In the genomic region with DNA sequence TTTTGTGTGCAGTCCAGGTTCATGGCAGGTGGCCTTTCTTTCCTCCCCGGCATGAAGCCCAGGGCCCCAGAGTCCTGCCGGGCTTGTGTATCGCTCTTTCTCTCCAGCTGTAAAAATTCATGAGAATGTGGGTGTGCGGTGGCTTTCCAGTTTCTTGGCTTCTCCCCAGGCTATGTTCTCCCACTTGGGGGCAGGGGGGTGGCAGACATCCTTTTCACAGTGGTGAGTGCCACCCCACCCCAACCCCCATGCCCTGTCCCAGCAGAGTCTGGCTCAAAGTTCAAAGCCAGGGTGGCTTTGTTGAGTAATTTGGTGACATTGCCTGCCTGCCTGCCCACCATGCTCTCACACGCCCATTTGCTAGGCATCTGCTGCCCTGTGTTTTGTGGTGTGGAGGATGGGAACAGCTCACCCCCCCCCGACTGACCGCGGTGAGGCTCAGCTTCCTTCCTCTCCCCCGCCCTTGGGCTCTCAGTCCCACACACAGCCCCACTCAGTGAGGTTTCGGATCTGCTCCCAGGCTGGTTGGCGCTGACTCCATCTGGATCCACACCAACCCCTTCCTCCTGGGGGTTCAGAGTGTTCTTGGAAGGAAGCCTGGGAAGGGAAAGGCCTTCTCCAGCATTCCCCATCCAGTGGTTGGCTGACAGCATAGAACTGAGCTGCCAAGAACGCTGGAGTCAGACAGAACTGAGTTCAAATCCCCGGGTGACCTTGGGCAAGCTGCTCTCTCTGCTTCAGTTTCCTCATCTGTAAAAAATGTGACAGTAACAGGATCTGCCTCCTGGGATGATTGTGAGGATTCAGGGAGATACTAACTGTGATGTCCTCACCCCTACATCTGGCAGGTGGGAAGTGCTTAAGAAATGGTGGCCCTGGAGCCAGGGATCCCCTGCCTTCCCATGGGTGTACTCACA, we compare ENCODE assay signal across 8 cellular contexts. TPM values are rescaled to one million over a fixed set of nuclear protein-coding genes. Genes with fewer than 3 reads are reported as not detected.
DNase-seq lines count a peak whose midpoint lies in the region; ATAC-seq, FAIRE-seq and TF ChIP-seq lines count a peak whose summit lies in the region.

No MANE protein-coding gene starts in this region.

- H3K27me3 ChIP-seq in K562 (ENCODE audit: control insufficient read depth in 2 of 2, insufficient read depth in 2 of 2, low read length in 2 of 2) (no peaks in the 10 kb centered on the region), iPS-18a (ENCODE audit: control insufficient read depth, insufficient read depth, low read length) (no peaks in the 10 kb centered on the region)

- no peak for FAIRE-seq in K562 (lab: Jason Lieb, UNC)

- TF ChIP-seq EP300 in K562 (IDR thresholded peaks at IDR 0.05; ENCODE audit: low read length), result no peak

- no peak overlapping the region for H2AFZ ChIP-seq in K562 (ENCODE audit: low read depth, low read length)

- no peak overlapping the region for H3K4me2 ChIP-seq in K562 (ENCODE audit: insufficient read depth, low read length)

- in situ Hi-C loops in K562 (cut with MboI), result no loop called here

- no peaks in the 10 kb centered on the region for H3K9me1 ChIP-seq in K562 (ENCODE audit: control insufficient read depth, insufficient read depth, low read length)

- CTCF ChIA-PET in K562 (lab: Yijun Ruan, JAX; ENCODE audit: low intra/inter-chr PET ratio), result no interaction called here

- no peak overlapping the region for H3K4me3 ChIP-seq in K562
- H3K4me3 ChIP-seq in iPS-18a (ENCODE audit: low read length), result peak overlapping the region; percentile 29
- peak overlapping the region; percentile 15 for H3K4me3 ChIP-seq in skeletal muscle cell (ENCODE audit: low read depth, low read length)

- H3K9me3 ChIP-seq in K562 (replicated peaks; ENCODE audit: control insufficient read depth, insufficient read depth, low read depth, low read length) (no peaks in the 10 kb centered on the region), iPS-18a (ENCODE audit: control insufficient read depth, low read depth, low read length) (no peaks in the 10 kb centered on the region)

- POLR2A ChIA-PET in K562 (lab: Yijun Ruan, JAX), result interaction anchor here (0.7 to 0.9 kb wide), 2 partner anchors 8 to 57 kb away, joined by 3 read pairs; no protein-coding TSS in a partner anchor

- H3K4me1 ChIP-seq in K562 (replicated peaks in 1 of 2; ENCODE audit: control insufficient read depth in 2 of 2, insufficient read depth in 2 of 2, low read length in 2 of 2) (peaks cover 17% of the 10 kb centered on the region in 2 experiments; a peak in 4 of 5 replicates), iPS-18a (ENCODE audit: control insufficient read depth, low read depth, low read length) (peaks cover 52% of the 10 kb centered on the region)

- intact Hi-C loops in K562 (cut with micrococcal nuclease), result no loop called here

- no peak for TF ChIP-seq POLR2A in K562 (conservative IDR thresholded peaks at IDR 0.05)

- WGBS in K562 (ENCODE audit: insufficient coverage, low coverage, missing lambda C conversion rate), result 88% methylated on average over 6 of the region's 13 CpGs

- TF ChIP-seq RAD21 in K562 (CRISPR knock-in tag; conservative IDR thresholded peaks at IDR 0.05 in 1 of 2, IDR thresholded peaks at IDR 0.05 in 1 of 2), result no peak

- peak overlapping the region in 1 of 2 experiments; percentile 57; a peak in 1 of 4 replicates for H3K9ac ChIP-seq in K562 (ENCODE audit: insufficient read depth in 1 of 2, low read depth in 2 of 2, low read length in 2 of 2)
- H3K9ac ChIP-seq in iPS-18a (ENCODE audit: low read length), result peak overlapping the region; percentile 14

- DNase-seq in GM03348 (ENCODE audit: low spot score) (peak; percentile 94), MV-4-11 (lab: John Stamatoyannopoulos, UW) (peak; percentile 84), K562 (ENCODE audit: extremely low read depth in 1 of 4, low spot score in 3 of 4) (no peak), skeletal muscle cell (ENCODE audit: low read depth) (peak; percentile 100), NCI-H1436 treated with DMSO at 0.1 percent for 48 hours (lab: John Stamatoyannopoulos, UW) (no peak), HUDEP-2 (lab: John Stamatoyannopoulos, UW; ENCODE audit: unreplicated experiment in 76 of 76) (no peak)

- peaks cover 53% of the 10 kb centered on the region for H3K79me2 ChIP-seq in K562 (ENCODE audit: control insufficient read depth, insufficient read depth, low read length)

- H3K36me3 ChIP-seq in K562 (ENCODE audit: control insufficient read depth, insufficient read depth, low read length), result peaks cover 29% of the 10 kb centered on the region; the same call in 2 of the 3 replicates
- no peaks in the 10 kb centered on the region for H3K36me3 ChIP-seq in iPS-18a (ENCODE audit: control insufficient read depth, low read depth, low read length)

- H3K27ac ChIP-seq in K562 (ENCODE audit: extremely low read depth, low read depth, low read length), result no peak overlapping the region
- H3K27ac ChIP-seq in iPS-18a (ENCODE audit: low read length), result peak overlapping the region; percentile 65

- H4K20me1 ChIP-seq in K562 (replicated peaks; ENCODE audit: control insufficient read depth, insufficient read depth, low read length), result no peaks in the 10 kb centered on the region

- TF ChIP-seq CTCF in K562 (IDR thresholded peaks at IDR 0.05 in 2 of 3, conservative IDR thresholded peaks at IDR 0.05 in 1 of 3; ENCODE audit: insufficient read depth in 2 of 3, low read depth in 1 of 3, low read length in 3 of 3), result no peak

- no TSS peak for BruUV-seq in K562 (replicated peaks; lab: Mats Ljungman, UMichigan)

- peak; percentile 46 for ATAC-seq in GM21576 (IDR thresholded peaks at IDR 0.05; ENCODE audit: unreplicated experiment)
- no peak for ATAC-seq in K562

TF ChIP-seq in K562, 482 proteins besides CTCF, POLR2A, EP300 and RAD21:
- TF ChIP-seq, protein P1, sequence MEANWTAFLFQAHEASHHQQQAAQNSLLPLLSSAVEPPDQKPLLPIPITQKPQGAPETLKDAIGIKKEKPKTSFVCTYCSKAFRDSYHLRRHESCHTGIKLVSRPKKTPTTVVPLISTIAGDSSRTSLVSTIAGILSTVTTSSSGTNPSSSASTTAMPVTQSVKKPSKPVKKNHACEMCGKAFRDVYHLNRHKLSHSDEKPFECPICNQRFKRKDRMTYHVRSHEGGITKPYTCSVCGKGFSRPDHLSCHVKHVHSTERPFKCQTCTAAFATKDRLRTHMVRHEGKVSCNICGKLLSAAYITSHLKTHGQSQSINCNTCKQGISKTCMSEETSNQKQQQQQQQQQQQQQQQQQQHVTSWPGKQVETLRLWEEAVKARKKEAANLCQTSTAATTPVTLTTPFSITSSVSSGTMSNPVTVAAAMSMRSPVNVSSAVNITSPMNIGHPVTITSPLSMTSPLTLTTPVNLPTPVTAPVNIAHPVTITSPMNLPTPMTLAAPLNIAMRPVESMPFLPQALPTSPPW (CRISPR knock-in tag; IDR thresholded peaks at IDR 0.05), result peak; percentile 64
- TF ChIP-seq, protein P2, sequence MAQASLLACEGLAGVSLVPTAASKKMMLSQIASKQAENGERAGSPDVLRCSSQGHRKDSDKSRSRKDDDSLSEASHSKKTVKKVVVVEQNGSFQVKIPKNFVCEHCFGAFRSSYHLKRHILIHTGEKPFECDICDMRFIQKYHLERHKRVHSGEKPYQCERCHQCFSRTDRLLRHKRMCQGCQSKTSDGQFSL (CRISPR knock-in tag; IDR thresholded peaks at IDR 0.05), result peak; percentile 58
- TF ChIP-seq, protein P2 (tag; IDR thresholded peaks at IDR 0.05), result no peak
- TF ChIP-seq LEF1 (IDR thresholded peaks at IDR 0.05), result no peak

RNA-seq across cellular contexts. Expression of a gene that starts 36.1 kb away (rescaled TPM):
- 65.0 and 350 TPM in 2 replicates for total RNA-seq in K562 (2011; cell fraction: chromatin; rRNA removed; ENCODE audit: low replicate concordance)
- total RNA-seq in K562 (2011; cell fraction: nucleolus; rRNA removed), result 31.9 and 54.3 TPM in 2 replicates
- total RNA-seq in K562 (2011; cell fraction: nucleoplasm; rRNA removed), result 103 and 111 TPM in 2 replicates
- total RNA-seq in K562 (2014; rRNA removed) (22.0 and 32.0 TPM in 2 replicates), K562 (2014; rRNA removed; fragmentation: Illumina TruSeq; extraction: Trizol) (58.1 and 65.4 TPM in 2 replicates), K562 (2015; rRNA removed; fragmentation: Illumina TruSeq; extraction: Trizol) (49.1 and 54.0 TPM in 2 replicates), K562 (2021) (38.8 and 40.7 TPM in 2 replicates)
- polyA plus RNA-seq in K562 (2011; rRNA removed) (33.9 and 41.6 TPM in 2 replicates), K562 (2014; fragmentation: Illumina TruSeq; extraction: Trizol) (25.6 and 29.0 TPM in 2 replicates), K562 (2014; fragmentation: Nextera tagmentation; extraction: Ambion mirVana) (10 to 100 TPM; 33.7 to 69.3 TPM), K562 (2014; rRNA removed) (26.1 and 40.6 TPM in 2 replicates)
- polyA plus RNA-seq in K562 (2011; cell fraction: cytosol; rRNA removed), result 6.7 and 13.4 TPM in 2 replicates
- polyA plus RNA-seq in K562 (2011; cell fraction: nucleus; rRNA removed), result 31.4 and 44.3 TPM in 2 replicates
- polyA plus RNA-seq in K562 (2012), result 20.4 and 21.2 TPM in 2 replicates
- polyA minus RNA-seq in K562 (2011; rRNA and poly(A)+ RNA removed), result 179 and 246 TPM in 2 replicates
- polyA minus RNA-seq in K562 (2011; cell fraction: cytosol; rRNA and poly(A)+ RNA removed), result 23.1 and 25.2 TPM in 2 replicates
- polyA minus RNA-seq in K562 (2011; cell fraction: nucleus; rRNA and poly(A)+ RNA removed), result 89.8 and 176 TPM in 2 replicates

RNA-seq across cellular contexts. Expression of a gene that starts 38.2 kb away (rescaled TPM):
- total RNA-seq in K562 (2011; cell fraction: chromatin; rRNA removed; ENCODE audit: low replicate concordance), result not detected in 2 replicates
- not detected in 2 replicates for total RNA-seq in K562 (2011; cell fraction: nucleolus; rRNA removed)
- not detected in 2 replicates for total RNA-seq in K562 (2011; cell fraction: nucleoplasm; rRNA removed)
- total RNA-seq in K562 (2014; rRNA removed), result not detected in 2 replicates
- total RNA-seq in K562 (2014; rRNA removed; fragmentation: Illumina TruSeq; extraction: Trizol), result 0.07 TPM in 1 of 2 replicates, not detected in the other
- total RNA-seq in K562 (2015; rRNA removed; fragmentation: Illumina TruSeq; extraction: Trizol), result not detected in 2 replicates
- 0.13 TPM in 1 of 2 replicates, not detected in the other for total RNA-seq in K562 (2021)
- not detected in 2 replicates for polyA plus RNA-seq in K562 (2011; rRNA removed)
- not detected in 2 replicates for polyA plus RNA-seq in K562 (2011; cell fraction: cytosol; rRNA removed)
- polyA plus RNA-seq in K562 (2011; cell fraction: nucleus; rRNA removed), result 0.07 TPM in 1 of 2 replicates, not detected in the other
- polyA plus RNA-seq in K562 (2012), result 0.10 TPM in 1 of 2 replicates, not detected in the other
- 0.10 and 0.29 TPM in 2 replicates for polyA plus RNA-seq in K562 (2014; fragmentation: Illumina TruSeq; extraction: Trizol)
- under 1 TPM in 1 of 2 experiments, not detected in 1; 0.06 TPM for polyA plus RNA-seq in K562 (2014; fragmentation: Nextera tagmentation; extraction: Ambion mirVana)
- 0.19 TPM in 1 of 2 replicates, not detected in the other for polyA plus RNA-seq in K562 (2014; rRNA removed)
- polyA minus RNA-seq in K562 (2011; rRNA and poly(A)+ RNA removed), result not detected in 2 replicates
- not detected in 2 replicates for polyA minus RNA-seq in K562 (2011; cell fraction: cytosol; rRNA and poly(A)+ RNA removed)
- not detected in 2 replicates for polyA minus RNA-seq in K562 (2011; cell fraction: nucleus; rRNA and poly(A)+ RNA removed)

Comparison
In these comparisons a context has a peak if more than half of its experiments do, and no peak if none do; other contexts are left out.
1. DNase-seq: peak in GM03348 (single experiment), MV-4-11 (single experiment) and skeletal muscle cell (single experiment); none in K562 (0 of 4), NCI-H1436 treated with DMSO at 0.1 percent for 48 hours (single experiment) and HUDEP-2 (0 of 76).